Comparison of ENCODE assay signal across 27 cellular contexts in the genomic region with DNA sequence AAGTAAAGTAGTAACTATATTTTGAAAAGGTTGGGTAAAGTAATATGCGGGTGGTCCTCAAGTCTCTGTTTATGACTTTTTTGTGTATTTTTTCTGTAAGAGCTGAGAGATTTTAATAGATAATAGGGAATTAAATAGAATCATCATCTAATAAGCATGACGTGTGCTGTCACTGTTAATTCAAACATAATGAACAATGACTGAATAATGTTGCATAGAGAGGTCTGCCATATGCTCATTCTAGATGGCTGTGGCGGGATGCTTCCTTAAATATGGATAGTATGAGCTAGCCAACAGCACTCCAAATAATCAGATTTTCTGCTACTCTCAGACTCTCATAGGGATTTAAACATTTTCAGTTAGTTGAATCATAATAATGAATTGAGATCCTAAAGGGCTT.
"Had no signal": no experiment of that assay in that cellular context is flagged by ENCODE, and none has a peak within 500 bp of the region (broad histone marks: within the 10 kb centered on the region; RNA-seq: fewer than 3 reads in every experiment).

No MANE protein-coding gene starts in this region.

- H3K27me3 Mint-ChIP-seq: activated CD4-positive, alpha-beta memory T cell treated with anti-CD3 and anti-CD28 coated beads for 36 hours; activated CD8-positive, alpha-beta memory T cell treated with anti-CD3 and anti-CD28 coated beads, Interleukin-2, amount 10 ng/mL, durations not matched to agents 7 days and 5 days; activated naive CD8-positive, alpha-beta T cell; activated T-helper 17 cell treated with anti-CD3 and anti-CD28 coated beads, Interleukin-2, amount 50 U/mL, for 72 hours; central memory CD8-positive, alpha-beta T cell; dendritic cell treated with granulocyte-macrophage colony-stimulating factor and Interleukin-4, amounts not matched to agents 40 ng/mL and 50 ng/mL, for 4 days had no signal

- H3K36me3 Mint-ChIP-seq: activated CD4-positive, alpha-beta memory T cell treated with anti-CD3 and anti-CD28 coated beads for 36 hours; activated CD8-positive, alpha-beta memory T cell treated with anti-CD3 and anti-CD28 coated beads, Interleukin-2, amount 10 ng/mL, durations not matched to agents 7 days and 5 days; activated naive CD8-positive, alpha-beta T cell had no signal

- H3K27ac Mint-ChIP-seq: activated CD4-positive, alpha-beta memory T cell treated with anti-CD3 and anti-CD28 coated beads for 36 hours; activated CD4-positive, alpha-beta T cell treated with anti-CD3 and anti-CD28 coated beads for 36 hours; activated CD4-positive, alpha-beta T cell treated with anti-CD3 and anti-CD28 coated beads, Interleukin-2, amount 10 ng/mL, durations not matched to agents 24 days and 14 days; activated CD8-positive, alpha-beta memory T cell treated with anti-CD3 and anti-CD28 coated beads, Interleukin-2, amount 10 ng/mL, durations not matched to agents 7 days and 5 days; activated CD8-positive, alpha-beta T cell treated with anti-CD3 and anti-CD28 coated beads, Interleukin-2, amount 10 ng/mL, durations not matched to agents 7 days and 5 days; activated naive CD8-positive, alpha-beta T cell; activated T-helper 17 cell treated with anti-CD3 and anti-CD28 coated beads, Interleukin-2, amount 50 U/mL, for 72 hours; dendritic cell treated with granulocyte-macrophage colony-stimulating factor and Interleukin-4, amounts not matched to agents 40 ng/mL and 50 ng/mL, for 4 days; endodermal cell had no signal

- H3K4me1 Mint-ChIP-seq: activated CD8-positive, alpha-beta memory T cell treated with anti-CD3 and anti-CD28 coated beads, Interleukin-2, amount 10 ng/mL, durations not matched to agents 7 days and 5 days; activated T-helper 17 cell treated with anti-CD3 and anti-CD28 coated beads, Interleukin-2, amount 50 U/mL, for 72 hours; central memory CD8-positive, alpha-beta T cell; endodermal cell had no signal

- H3K4me3 Mint-ChIP-seq: activated CD4-positive, alpha-beta memory T cell treated with anti-CD3 and anti-CD28 coated beads for 36 hours; activated CD4-positive, alpha-beta T cell treated with anti-CD3 and anti-CD28 coated beads for 36 hours; activated CD4-positive, alpha-beta T cell treated with anti-CD3 and anti-CD28 coated beads, Interleukin-2, amount 10 ng/mL, durations not matched to agents 24 days and 14 days; activated CD8-positive, alpha-beta memory T cell treated with anti-CD3 and anti-CD28 coated beads, Interleukin-2, amount 10 ng/mL, durations not matched to agents 7 days and 5 days; activated CD8-positive, alpha-beta T cell treated with anti-CD3 and anti-CD28 coated beads, Interleukin-2, amount 10 ng/mL, durations not matched to agents 7 days and 5 days; activated naive CD8-positive, alpha-beta T cell; activated T-helper 17 cell treated with anti-CD3 and anti-CD28 coated beads, Interleukin-2, amount 50 U/mL, for 72 hours; central memory CD8-positive, alpha-beta T cell; dendritic cell treated with granulocyte-macrophage colony-stimulating factor and Interleukin-4, amounts not matched to agents 40 ng/mL and 50 ng/mL, for 4 days; endodermal cell had no signal

- ATAC-seq: activated CD4-positive, alpha-beta T cell treated with anti-CD3 and anti-CD28 coated beads for 36 hours; activated CD8-positive, alpha-beta memory T cell treated with anti-CD3 and anti-CD28 coated beads, Interleukin-2, amount 10 ng/mL, durations not matched to agents 7 days and 5 days; activated CD8-positive, alpha-beta T cell treated with anti-CD3 and anti-CD28 coated beads, Interleukin-2, amount 10 ng/mL, durations not matched to agents 7 days and 5 days; activated T-helper 17 cell treated with anti-CD3 and anti-CD28 coated beads, Interleukin-2, amount 50 U/mL, for 72 hours; esophagus mucosa; heart left ventricle had no signal

- DNase-seq: activated CD4-positive, alpha-beta memory T cell treated with anti-CD3 and anti-CD28 coated beads for 36 hours; activated CD4-positive, alpha-beta T cell treated with anti-CD3 and anti-CD28 coated beads for 36 hours; activated CD4-positive, alpha-beta T cell treated with anti-CD3 and anti-CD28 coated beads, Interleukin-2, amount 10 ng/mL, durations not matched to agents 24 days and 14 days; activated CD4-positive, CD25-positive, alpha-beta regulatory T cell; activated CD4-positive, CD25-positive, alpha-beta regulatory T cell treated with anti-CD3 and anti-CD28 coated beads, Interleukin-2, amount 50 U/mL, for 72 hours; activated CD8-positive, alpha-beta memory T cell treated with anti-CD3 and anti-CD28 coated beads, Interleukin-2, amount 10 ng/mL, durations not matched to agents 7 days and 5 days; activated CD8-positive, alpha-beta memory T cell treated with anti-CD3 and anti-CD28 coated beads, Interleukin-2, amount 50 U/mL, for 4 hours; activated CD8-positive, alpha-beta T cell treated with anti-CD3 and anti-CD28 coated beads, Interleukin-2, amount 10 ng/mL, durations not matched to agents 7 days and 5 days; activated effector memory CD4-positive, alpha-beta T cell treated with Interleukin-2 at 50 U/mL for 16 hours; activated gamma-delta T cell treated with Interleukin-2 at 50 U/mL for 16 hours; activated naive CD4-positive, alpha-beta T cell treated with anti-CD3 and anti-CD28 coated beads, Interleukin-2, amount 50 U/mL, for 16 hours; activated naive CD4-positive, alpha-beta T cell treated with Interleukin-2 at 50 U/mL for 16 hours; activated T-cell treated with anti-CD3 and anti-CD28 coated beads, Interleukin-2, amount 50 U/mL, for 1 hour; amniotic stem cell; anterior cingulate cortex; brain microvascular endothelial cell; dorsolateral prefrontal cortex; effector memory CD4-positive, alpha-beta T cell; endodermal cell; foreskin fibroblast; heart left ventricle; T-helper 2 cell had no signal

- H3K9me3 ChIP-seq: heart left ventricle had no signal
